1 cellular context compared by ENCODE assay signal in the genomic region with DNA sequence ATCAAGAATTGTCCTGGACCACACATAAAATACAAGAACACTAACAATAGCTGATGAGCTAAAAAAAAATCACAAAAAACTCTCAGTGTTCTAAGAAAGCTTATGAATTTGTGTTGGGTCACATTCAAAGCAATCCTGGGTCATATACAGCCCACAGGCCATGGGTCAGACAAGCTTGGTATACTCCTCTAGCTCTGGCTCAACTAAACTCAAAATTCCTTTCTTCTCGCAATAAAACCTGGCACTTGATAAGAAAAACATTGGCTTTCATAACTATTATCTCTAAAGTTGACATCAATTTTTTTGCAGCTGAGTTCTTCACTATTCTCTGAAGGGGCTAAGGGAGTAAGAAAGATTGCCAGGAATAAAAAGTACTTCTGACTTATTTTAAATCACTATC.
TF ChIP-seq lines count a peak whose summit lies in the region.

No MANE protein-coding gene starts in this region.

TF ChIP-seq in WTC11, 78 proteins besides CTCF, POLR2A, EP300 and RAD21 (continued from another document):
- TF ChIP-seq, protein P1, sequence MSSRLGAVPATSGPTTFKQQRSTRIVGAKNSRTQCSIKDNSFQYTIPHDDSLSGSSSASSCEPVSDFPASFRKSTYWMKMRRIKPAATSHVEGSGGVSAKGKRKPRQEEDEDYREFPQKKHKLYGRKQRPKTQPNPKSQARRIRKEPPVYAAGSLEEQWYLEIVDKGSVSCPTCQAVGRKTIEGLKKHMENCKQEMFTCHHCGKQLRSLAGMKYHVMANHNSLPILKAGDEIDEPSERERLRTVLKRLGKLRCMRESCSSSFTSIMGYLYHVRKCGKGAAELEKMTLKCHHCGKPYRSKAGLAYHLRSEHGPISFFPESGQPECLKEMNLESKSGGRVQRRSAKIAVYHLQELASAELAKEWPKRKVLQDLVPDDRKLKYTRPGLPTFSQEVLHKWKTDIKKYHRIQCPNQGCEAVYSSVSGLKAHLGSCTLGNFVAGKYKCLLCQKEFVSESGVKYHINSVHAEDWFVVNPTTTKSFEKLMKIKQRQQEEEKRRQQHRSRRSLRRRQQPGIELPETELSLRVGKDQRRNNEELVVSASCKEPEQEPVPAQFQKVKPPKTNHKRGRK (CRISPR knock-in tag; IDR thresholded peaks at IDR 0.05; ENCODE audit: borderline replicate concordance): no peak
- TF ChIP-seq SMAD4 (CRISPR knock-in tag; IDR thresholded peaks at IDR 0.05) (no peak), SMAD3 (CRISPR knock-in tag; IDR thresholded peaks at IDR 0.05; ENCODE audit: borderline replicate concordance) (no peak)
